9 cellular contexts compared by ENCODE assay signal in genomic region chr5:1343315-1343751, GRCh38. TPM values are rescaled to one million over a fixed set of nuclear protein-coding genes. Genes with fewer than 3 reads are reported as not detected.
DNase-seq lines count a peak whose midpoint lies in the region; ATAC-seq, FAIRE-seq and TF ChIP-seq lines count a peak whose summit lies in the region.
"Had no signal": no experiment of that assay in that cellular context is flagged by ENCODE, and none has a peak within 500 bp of the region (broad histone marks: within the 10 kb centered on the region; RNA-seq: fewer than 3 reads in every experiment).

No MANE protein-coding gene starts in this region.

- peaks cover 57% of the 10 kb centered on the region for H3K36me3 ChIP-seq in DND-41 (ENCODE audit: insufficient read depth, low read length)
- peaks cover 53% of the 10 kb centered on the region for H3K36me3 ChIP-seq in MG63
- no peaks in the 10 kb centered on the region for H3K36me3 ChIP-seq in neural progenitor cell

- H4K20me1 ChIP-seq in DND-41 (ENCODE audit: insufficient read depth, low read length): peaks cover 45% of the 10 kb centered on the region
- H4K20me1 ChIP-seq in neural progenitor cell (ENCODE audit: low read depth): peaks cover 7% of the 10 kb centered on the region

- peaks cover 18% of the 10 kb centered on the region for H3K4me1 Mint-ChIP-seq in neural progenitor cell

- no peak for TF ChIP-seq CTCF in DND-41 (IDR thresholded peaks at IDR 0.05; ENCODE audit: borderline replicate concordance, extremely low read depth, low read length, poor library complexity, severe bottlenecking)
- no peak for TF ChIP-seq CTCF in coronary artery (IDR thresholded peaks at IDR 0.05)
- no peak for TF ChIP-seq CTCF in neural progenitor cell (IDR thresholded peaks at IDR 0.05)

- H3K27me3 Mint-ChIP-seq in neural progenitor cell (ENCODE audit: insufficient read depth, low read depth): no peaks in the 10 kb centered on the region

- TF ChIP-seq POLR2A in GM12891 (IDR thresholded peaks at IDR 0.05; ENCODE audit: low read depth, low read length): no peak

- H3K36me3 Mint-ChIP-seq in neural progenitor cell: peaks cover 5% of the 10 kb centered on the region

- peak overlapping the region; percentile 96 for H3K4me3 Mint-ChIP-seq in neural progenitor cell

- H2AFZ ChIP-seq in DND-41 (ENCODE audit: low read depth, low read length) (no peak overlapping the region), neural progenitor cell (replicated peaks) (no peak overlapping the region)

- H3K27ac Mint-ChIP-seq in neural progenitor cell: no peak overlapping the region

- no peaks in the 10 kb centered on the region for H3F3A ChIP-seq in neural progenitor cell (ENCODE audit: low read depth)

- ATAC-seq in DND-41 (ENCODE audit: insufficient read depth, low read depth) (no peak), GM19467 (IDR thresholded peaks at IDR 0.05; ENCODE audit: unreplicated experiment) (no peak), GM18867 (IDR thresholded peaks at IDR 0.05; ENCODE audit: unreplicated experiment) (no peak)

- H3K9ac ChIP-seq in DND-41 (ENCODE audit: low read depth, low read length) (peak overlapping the region; percentile 86), neural progenitor cell (no peak overlapping the region)

- H3K27ac ChIP-seq in DND-41 (ENCODE audit: low read length) (peak overlapping the region; percentile 40), coronary artery (no peak overlapping the region), neural progenitor cell (no peak overlapping the region)

- peak overlapping the region; percentile 87 for H3K4me2 ChIP-seq in DND-41 (ENCODE audit: insufficient read depth, low read length)
- H3K4me2 ChIP-seq in neural progenitor cell: peak overlapping the region; percentile 95

- H3K4me1 ChIP-seq in DND-41 (ENCODE audit: insufficient read depth, low read length): peaks cover 54% of the 10 kb centered on the region
- peaks cover 10% of the 10 kb centered on the region for H3K4me1 ChIP-seq in neural progenitor cell

- FAIRE-seq in GM12891 (lab: Jason Lieb, UNC): no peak

- DNase-seq in DND-41: no peak
- DNase-seq in MG63: no peak
- DNase-seq in coronary artery (ENCODE audit: low spot score): no peak
- no peak for DNase-seq in neural progenitor cell (ENCODE audit: low spot score)
- DNase-seq in GM12891 (ENCODE audit: insufficient read length, low spot score): no peak
- DNase-seq in A172 (ENCODE audit: low spot score): no peak
- DNase-seq: OCI-M1 had no signal

- H3K79me2 ChIP-seq in DND-41 (ENCODE audit: insufficient read depth, low read length) (peaks cover 71% of the 10 kb centered on the region), neural progenitor cell (ENCODE audit: low read depth) (peaks cover 32% of the 10 kb centered on the region)

- H3K27me3 ChIP-seq in DND-41 (ENCODE audit: insufficient read depth, low read length, poor library complexity): no peaks in the 10 kb centered on the region
- H3K27me3 ChIP-seq in MG63: no peaks in the 10 kb centered on the region
- no peaks in the 10 kb centered on the region for H3K27me3 ChIP-seq in neural progenitor cell

- H3K4me3 ChIP-seq in DND-41 (ENCODE audit: low read depth in 1 of 2, low read length in 2 of 2) (peak overlapping the region; percentile 39 to 69; a peak in 3 of 4 replicates), MG63 (peak overlapping the region; percentile 65), coronary artery (peak overlapping the region; percentile 94), neural progenitor cell (peak overlapping the region; percentile 92)

- no peaks in the 10 kb centered on the region for H3K9me3 Mint-ChIP-seq in neural progenitor cell

- H3K9me3 ChIP-seq in DND-41 (ENCODE audit: insufficient read depth, low read length, severe bottlenecking): no peaks in the 10 kb centered on the region
- no peaks in the 10 kb centered on the region for H3K9me3 ChIP-seq in MG63
- H3K9me3 ChIP-seq in neural progenitor cell (ENCODE audit: low read depth): no peaks in the 10 kb centered on the region

TF ChIP-seq in GM12891, 5 proteins besides CTCF, POLR2A, EP300 and RAD21:
- TF ChIP-seq PAX5 (IDR thresholded peaks at IDR 0.05; ENCODE audit: insufficient read depth, low read length, severe bottlenecking) (no peak), SPI1 (IDR thresholded peaks at IDR 0.05; ENCODE audit: low read depth, low read length) (no peak)
TF ChIP-seq in GM12891: peak in this region for 0.

RNA-seq across cellular contexts. Expression of gene CLPTM1L, which starts 1.6 kb away (rescaled TPM):
- total RNA-seq in MG63 (2014; rRNA removed; shearing (Covaris generic); ENCODE audit: low replicate concordance): 543 and 925 TPM in 2 replicates
- 74.8 and 79.9 TPM in 2 replicates for total RNA-seq in neural progenitor cell (ENCODE audit: low replicate concordance)
- polyA plus RNA-seq in GM12891 (2012; ENCODE audit: low read depth, missing spikeins): 51.8 TPM
- total RNA-seq in A172 (2014; rRNA removed; shearing (Covaris generic)): 271 and 287 TPM in 2 replicates

RNA-seq across cellular contexts. Expression of gene TERT, which starts 48.5 kb away (rescaled TPM):
- total RNA-seq in MG63 (2014; rRNA removed; shearing (Covaris generic); ENCODE audit: low replicate concordance): 0.72 and 2.4 TPM in 2 replicates
- total RNA-seq in neural progenitor cell (ENCODE audit: low replicate concordance): 2.4 and 14.8 TPM in 2 replicates
- 0.22 TPM for polyA plus RNA-seq in GM12891 (2012; ENCODE audit: low read depth, missing spikeins)
- total RNA-seq in A172 (2014; rRNA removed; shearing (Covaris generic)): 0.95 and 5.2 TPM in 2 replicates
